ENCODE assay signal across 13 cellular contexts in the genomic region with DNA sequence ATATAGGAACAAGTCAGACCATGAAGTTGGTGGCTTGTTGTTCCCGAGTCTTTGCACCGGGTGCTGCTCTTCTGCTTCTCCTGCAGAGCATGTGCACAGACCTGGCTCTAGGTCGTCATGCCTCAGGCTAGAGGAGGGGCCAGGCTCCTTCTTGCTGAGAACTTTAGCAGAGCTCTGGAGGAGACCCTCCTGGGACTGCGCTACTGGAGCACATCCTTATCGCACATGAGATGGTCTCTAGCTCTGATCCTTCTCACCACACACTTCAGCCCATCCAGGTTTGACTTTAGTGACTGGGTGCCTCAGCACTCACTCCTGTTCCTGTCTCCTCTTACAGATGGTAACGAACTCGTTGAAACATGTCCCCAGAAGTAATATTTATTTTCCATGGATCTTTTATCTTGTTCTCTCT. TPM values are rescaled to one million over a fixed set of nuclear protein-coding genes. Genes with fewer than 3 reads are reported as not detected.
DNase-seq lines count a peak whose midpoint lies in the region; ATAC-seq, FAIRE-seq and TF ChIP-seq lines count a peak whose summit lies in the region.
"Had no signal": no experiment of that assay in that cellular context is flagged by ENCODE, and none has a peak within 500 bp of the region (broad histone marks: within the 10 kb centered on the region; RNA-seq: fewer than 3 reads in every experiment).

No MANE protein-coding gene starts in this region.

- no peaks in the 10 kb centered on the region for H3K36me3 ChIP-seq in adrenal gland (replicated peaks in 1 of 2)
- peaks cover 0 to 3% of the 10 kb centered on the region in 2 experiments for H3K36me3 ChIP-seq in keratinocyte (ENCODE audit: control insufficient read depth in 2 of 2, extremely low read depth in 1 of 2, insufficient read depth in 2 of 2, low read length in 2 of 2)
- no peaks in the 10 kb centered on the region for H3K36me3 ChIP-seq in vagina

- H3K27ac Mint-ChIP-seq in natural killer cell: peak overlapping the region; percentile 37 to 43
- H3K27ac Mint-ChIP-seq in natural killer cell treated with Interleukin-12 subunit alpha and Interleukin-12 subunit beta and Interleukin-15 and Interleukin-18, amount 100 ng/mL, for 72 hours: no peak overlapping the region

- dilution Hi-C loops in keratinocyte (cut with MboI; ENCODE audit: extremely low pct_ligation_motif_present, low sequenced_read_pairs): no loop called here

- H3K9me3 Mint-ChIP-seq in natural killer cell: no peaks in the 10 kb centered on the region
- H3K9me3 Mint-ChIP-seq in natural killer cell treated with Interleukin-12 subunit alpha and Interleukin-12 subunit beta and Interleukin-15 and Interleukin-18, amount 100 ng/mL, for 72 hours: no peaks in the 10 kb centered on the region

- TF ChIP-seq CTCF in natural killer cell (IDR thresholded peaks at IDR 0.05) (no peak), adrenal gland (IDR thresholded peaks at IDR 0.05) (no peak), keratinocyte (optimal IDR thresholded peaks at IDR 0.05 in 1 of 3, IDR thresholded peaks at IDR 0.05 in 1 of 3, conservative IDR thresholded peaks at IDR 0.05 in 1 of 3; ENCODE audit: extremely low read depth in 1 of 3, insufficient read depth in 2 of 3, low read length in 3 of 3) (no peak), vagina (IDR thresholded peaks at IDR 0.05) (no peak)

- H3K27ac ChIP-seq in adrenal gland (peak overlapping the region in 4 of 5 donors; percentile 14 to 98 (median 79)), keratinocyte (ENCODE audit: control insufficient read depth, insufficient read depth, low read length) (peak overlapping the region; percentile 80), vagina (peak overlapping the region; percentile 96)

- no peak overlapping the region for H3K4me3 Mint-ChIP-seq in natural killer cell
- H3K4me3 Mint-ChIP-seq in natural killer cell treated with Interleukin-12 subunit alpha and Interleukin-12 subunit beta and Interleukin-15 and Interleukin-18, amount 100 ng/mL, for 72 hours: no peak overlapping the region

- DNase-seq in natural killer cell (no peak), adrenal gland (no peak), keratinocyte (ENCODE audit: low read depth, low spot score) (no peak), vagina (ENCODE audit: extremely low spot score in 2 of 2) (no peak), AML-193 (lab: John Stamatoyannopoulos, UW) (no peak)
- DNase-seq in natural killer cell treated with Interleukin-12 subunit alpha and Interleukin-12 subunit beta and Interleukin-15 and Interleukin-18, amount 100 ng/mL, for 72 hours (ENCODE audit: low spot score): no peak
- no peak for DNase-seq in activated CD4-positive, CD25-positive, alpha-beta regulatory T cell (lab: John Stamatoyannopoulos, UW)
- DNase-seq: activated T-cell treated with anti-CD3 and anti-CD28 coated beads for 4 hours, body of pancreas, C1 segment of cervical spinal cord, erythroblast, NCI-H1105 treated with DMSO at 0.1 percent for 48 hours had no signal

- H3K4me1 ChIP-seq in adrenal gland (replicated peaks in 1 of 2) (peaks cover 43 to 90% of the 10 kb centered on the region in 2 donors), keratinocyte (ENCODE audit: control insufficient read depth, extremely low read depth, insufficient read depth, low read length) (peaks cover 59% of the 10 kb centered on the region), vagina (peaks cover 98% of the 10 kb centered on the region)

- H3K79me2 ChIP-seq in keratinocyte (ENCODE audit: control insufficient read depth, insufficient read depth, low read length): peaks cover 89% of the 10 kb centered on the region

- FAIRE-seq in keratinocyte (lab: Jason Lieb, UNC): no peak

- H3K9ac ChIP-seq in keratinocyte (ENCODE audit: control insufficient read depth, extremely low read depth, insufficient read depth, low read length): peak overlapping the region; percentile 51

- H3K27me3 Mint-ChIP-seq in natural killer cell (ENCODE audit: low read depth in 2 of 2): no peaks in the 10 kb centered on the region
- H3K27me3 Mint-ChIP-seq in natural killer cell treated with Interleukin-12 subunit alpha and Interleukin-12 subunit beta and Interleukin-15 and Interleukin-18, amount 100 ng/mL, for 72 hours: no peaks in the 10 kb centered on the region

- H3K4me3 ChIP-seq in adrenal gland (no peak overlapping the region), keratinocyte (ENCODE audit: control insufficient read depth in 2 of 3, extremely low read depth in 1 of 3, insufficient read depth in 2 of 3, low read depth in 1 of 3, low read length in 3 of 3) (peak overlapping the region; percentile 3 to 19 (median 15)), vagina (no peak overlapping the region)
- H3K4me3 ChIP-seq: body of pancreas had no signal

- peak overlapping the region; percentile 68 for H3K4me2 ChIP-seq in keratinocyte (ENCODE audit: control insufficient read depth, extremely low read depth, insufficient read depth, low read depth, low read length)

- 70 to 75% (median 74%) methylated on average over 5 to 7 of the region's 7 CpGs for WGBS in adrenal gland, 4 donors

- no peak for TF ChIP-seq POLR2A in adrenal gland (IDR thresholded peaks at IDR 0.05)
- TF ChIP-seq POLR2A in vagina (IDR thresholded peaks at IDR 0.05): no peak

- H3K27me3 ChIP-seq in adrenal gland (no peaks in the 10 kb centered on the region), keratinocyte (ENCODE audit: control insufficient read depth, extremely low read depth, insufficient read depth, low read length) (no peaks in the 10 kb centered on the region), vagina (no peaks in the 10 kb centered on the region)
- H3K27me3 ChIP-seq: body of pancreas had no signal

- peaks cover 51% of the 10 kb centered on the region for H4K20me1 ChIP-seq in keratinocyte (ENCODE audit: control insufficient read depth, extremely low read depth, insufficient read depth, low read length)

- no peak overlapping the region for H2AFZ ChIP-seq in keratinocyte (ENCODE audit: control insufficient read depth, low read length)

- intact Hi-C loops in natural killer cell (cut with micrococcal nuclease) (no loop called here), adrenal gland (cut with DNase I) (no loop called here), vagina (cut with DNase I) (no loop called here)

- no peaks in the 10 kb centered on the region for H3K36me3 Mint-ChIP-seq in natural killer cell
- no peaks in the 10 kb centered on the region for H3K36me3 Mint-ChIP-seq in natural killer cell treated with Interleukin-12 subunit alpha and Interleukin-12 subunit beta and Interleukin-15 and Interleukin-18, amount 100 ng/mL, for 72 hours

- ATAC-seq in natural killer cell (no peak), GM19395 (IDR thresholded peaks at IDR 0.05; ENCODE audit: unreplicated experiment) (no peak)
- no peak for ATAC-seq in natural killer cell treated with Interleukin-12 subunit alpha and Interleukin-12 subunit beta and Interleukin-15 and Interleukin-18, amount 100 ng/mL, for 72 hours
- ATAC-seq: body of pancreas had no signal

- peaks cover 6% of the 10 kb centered on the region for H3K9me1 ChIP-seq in keratinocyte (ENCODE audit: control insufficient read depth, extremely low read depth, insufficient read depth, low read length)

- H3K9me3 ChIP-seq in adrenal gland (replicated peaks in 1 of 3): no peaks in the 10 kb centered on the region
- no peaks in the 10 kb centered on the region for H3K9me3 ChIP-seq in keratinocyte (ENCODE audit: control insufficient read depth, low read depth, low read length)
- no peaks in the 10 kb centered on the region for H3K9me3 ChIP-seq in vagina
- H3K9me3 ChIP-seq: body of pancreas had no signal

- peaks cover 55 to 59% of the 10 kb centered on the region in 2 donors for H3K4me1 Mint-ChIP-seq in natural killer cell
- H3K4me1 Mint-ChIP-seq in natural killer cell treated with Interleukin-12 subunit alpha and Interleukin-12 subunit beta and Interleukin-15 and Interleukin-18, amount 100 ng/mL, for 72 hours (ENCODE audit: low read depth in 2 of 2): peaks cover 38 to 51% of the 10 kb centered on the region in 2 donors

RNA-seq across cellular contexts. Expression of a gene that starts 14.9 kb away (rescaled TPM):
- total RNA-seq in natural killer cell (10 to 100 TPM; 42.5 to 50.0 (median 46.4) TPM), adrenal gland (100 to 1,000 TPM in 1 of 8 donors, 10 to 100 TPM in 7; 30.5 to 138 (median 49.0) TPM), vagina (55.5 TPM)
- 100 to 1,000 TPM in 1 of 2 donors, 10 to 100 TPM in 1; 60.9 to 108 TPM for total RNA-seq in natural killer cell treated with Interleukin-12 subunit alpha and Interleukin-12 subunit beta and Interleukin-15 and Interleukin-18, amount 100 ng/mL, for 72 hours
- polyA plus RNA-seq in adrenal gland (10 to 100 TPM; 33.2 to 43.0 (median 38.9) TPM), keratinocyte (39.4 to 43.9 TPM (median 43.8 TPM) in 3 replicates)
- polyA plus RNA-seq in keratinocyte (2011; ENCODE audit: low read depth): 18.2 TPM
- 35.9 and 37.2 TPM in 2 replicates for polyA plus RNA-seq in keratinocyte (2011; cell fraction: cytosol; rRNA removed)
- 48.2 and 60.2 TPM in 2 replicates for polyA plus RNA-seq in keratinocyte (2011; cell fraction: nucleus; rRNA removed)
- polyA plus RNA-seq in keratinocyte (2012; ENCODE audit: low replicate concordance): 28.4 and 48.4 TPM in 2 replicates
- 41.7 to 60.1 TPM (median 47.5 TPM) in 3 replicates for polyA minus RNA-seq in keratinocyte
- polyA minus RNA-seq in keratinocyte (2011; cell fraction: cytosol; rRNA and poly(A)+ RNA removed): 75.4 TPM
- 47.2 and 69.3 TPM in 2 replicates for polyA minus RNA-seq in keratinocyte (2011; cell fraction: nucleus; rRNA and poly(A)+ RNA removed)

Comparison
In these comparisons a context has a peak if more than half of its experiments do, and no peak if none do; other contexts are left out.
1. H3K27ac Mint-ChIP-seq: peak in natural killer cell (2 of 2); none in natural killer cell treated with Interleukin-12 subunit alpha and Interleukin-12 subunit beta and Interleukin-15 and Interleukin-18, amount 100 ng/mL, for 72 hours (0 of 2).
2. H3K4me3 ChIP-seq: peak in keratinocyte (3 of 3); none in adrenal gland (0 of 4) and vagina (0 of 2).
3. Peak in every context shown above with its lines, with median percentiles within 50 percentile points of each other: H3K27ac ChIP-seq.